ENCODE assay signal across 18 cellular contexts in the genomic region with DNA sequence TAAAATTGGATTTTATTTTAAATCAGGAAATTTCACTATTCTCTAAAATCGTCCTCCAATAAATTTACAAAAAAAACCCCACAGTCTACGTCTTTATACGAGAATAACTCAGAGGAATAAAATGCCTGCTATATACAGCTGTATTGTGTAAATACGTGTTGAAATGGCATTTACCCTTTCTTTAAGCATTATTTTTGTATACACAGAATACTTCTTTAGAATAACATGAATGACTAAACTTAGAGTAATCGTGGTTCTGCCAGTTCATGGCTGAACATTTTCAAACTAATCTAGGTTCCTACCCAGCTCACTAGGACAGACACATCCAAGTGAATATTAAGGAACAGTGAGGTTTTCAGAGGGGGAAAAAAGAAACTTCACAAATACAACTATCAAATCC.
"Had no signal": no experiment of that assay in that cellular context is flagged by ENCODE, and none has a peak within 500 bp of the region (broad histone marks: within the 10 kb centered on the region; RNA-seq: fewer than 3 reads in every experiment).

No MANE protein-coding gene starts in this region.

- H3K4me3 ChIP-seq: body of pancreas, left ventricle myocardium inferior, ovary, SK-N-MC had no signal

- H3K27me3 Mint-ChIP-seq: activated CD4-positive, alpha-beta memory T cell treated with anti-CD3 and anti-CD28 coated beads for 36 hours; activated CD8-positive, alpha-beta memory T cell treated with anti-CD3 and anti-CD28 coated beads, Interleukin-2, amount 10 ng/mL, durations not matched to agents 7 days and 5 days; activated naive CD4-positive, alpha-beta T cell treated with anti-CD3 and anti-CD28 coated beads, Interleukin-2, amount 50 U/mL, for 24 hours; memory B cell; T-cell had no signal

- ATAC-seq: activated CD8-positive, alpha-beta memory T cell treated with anti-CD3 and anti-CD28 coated beads, Interleukin-2, amount 10 ng/mL, durations not matched to agents 7 days and 5 days; activated T-cell treated with anti-CD3 and anti-CD28 coated beads, Interleukin-2, amount 50 U/mL, for 4 hours; body of pancreas; esophagus mucosa; stimulated activated effector memory CD8-positive, alpha-beta T cell treated with anti-CD3 and anti-CD28 coated beads, Interleukin-12 subunit alpha, Interleukin-12 subunit beta, amount 100 ng/mL, for 72 hours; T-cell had no signal

- H3K27ac ChIP-seq: body of pancreas, left ventricle myocardium inferior, ovary, SK-N-MC, VCaP had no signal

- DNase-seq: activated CD4-positive, alpha-beta memory T cell treated with anti-CD3 and anti-CD28 coated beads for 36 hours; activated CD4-positive, alpha-beta T cell treated with anti-CD3 and anti-CD28 coated beads for 1 hour; activated CD8-positive, alpha-beta memory T cell treated with anti-CD3 and anti-CD28 coated beads, Interleukin-2, amount 10 ng/mL, durations not matched to agents 7 days and 5 days; activated effector memory CD4-positive, alpha-beta T cell treated with anti-CD3 and anti-CD28 coated beads, Interleukin-2, amount 50 U/mL, for 16 hours; activated T-cell treated with anti-CD3 and anti-CD28 coated beads, Interleukin-2, amount 50 U/mL, for 4 hours; body of pancreas; left ventricle myocardium inferior; ovary; stimulated activated CD4-positive, alpha-beta T cell treated with anti-CD3 and anti-CD28 coated beads, Interleukin-12 subunit alpha, Interleukin-12 subunit beta, amount 100 ng/mL, for 4 hours; T-cell; T1000; trophoblast cell had no signal

- H3K27ac Mint-ChIP-seq: activated CD4-positive, alpha-beta memory T cell treated with anti-CD3 and anti-CD28 coated beads for 36 hours; activated CD8-positive, alpha-beta memory T cell treated with anti-CD3 and anti-CD28 coated beads, Interleukin-2, amount 10 ng/mL, durations not matched to agents 7 days and 5 days; activated naive CD4-positive, alpha-beta T cell treated with anti-CD3 and anti-CD28 coated beads, Interleukin-2, amount 50 U/mL, for 24 hours; memory B cell; stimulated activated effector memory CD8-positive, alpha-beta T cell treated with anti-CD3 and anti-CD28 coated beads, Interleukin-12 subunit alpha, Interleukin-12 subunit beta, amount 100 ng/mL, for 72 hours; T-cell had no signal

- H3K27me3 ChIP-seq: body of pancreas, ovary had no signal

- H3K36me3 ChIP-seq: ovary had no signal

- H3K4me3 Mint-ChIP-seq: activated CD4-positive, alpha-beta memory T cell treated with anti-CD3 and anti-CD28 coated beads for 36 hours; activated CD8-positive, alpha-beta memory T cell treated with anti-CD3 and anti-CD28 coated beads, Interleukin-2, amount 10 ng/mL, durations not matched to agents 7 days and 5 days; activated naive CD4-positive, alpha-beta T cell treated with anti-CD3 and anti-CD28 coated beads, Interleukin-2, amount 50 U/mL, for 24 hours; activated T-cell treated with anti-CD3 and anti-CD28 coated beads, Interleukin-2, amount 50 U/mL, for 4 hours; memory B cell; stimulated activated effector memory CD8-positive, alpha-beta T cell treated with anti-CD3 and anti-CD28 coated beads, Interleukin-12 subunit alpha, Interleukin-12 subunit beta, amount 100 ng/mL, for 72 hours; T-cell had no signal

- H3K9me3 ChIP-seq: body of pancreas, left ventricle myocardium inferior, ovary had no signal

- H3K9me3 Mint-ChIP-seq: activated CD4-positive, alpha-beta memory T cell treated with anti-CD3 and anti-CD28 coated beads for 36 hours; activated naive CD4-positive, alpha-beta T cell treated with anti-CD3 and anti-CD28 coated beads, Interleukin-2, amount 50 U/mL, for 24 hours; activated T-cell treated with anti-CD3 and anti-CD28 coated beads, Interleukin-2, amount 50 U/mL, for 4 hours; T-cell had no signal
